8 cellular contexts compared by ENCODE assay signal in genomic region chr13:71320452-71320851, GRCh38.
DNase-seq lines count a peak whose midpoint lies in the region; ATAC-seq and TF ChIP-seq lines count a peak whose summit lies in the region.

No MANE protein-coding gene starts in this region.

- no peak overlapping the region for H3K27ac ChIP-seq in DND-41 (ENCODE audit: low read length)
- H3K27ac ChIP-seq in iPS DF 6.9 (ENCODE audit: low read length): no peak overlapping the region
- H3K27ac ChIP-seq in thyroid gland: no peak overlapping the region

- no peak for ATAC-seq in DND-41 (ENCODE audit: insufficient read depth, low read depth)
- peak; percentile 41 for ATAC-seq in HG02798 (IDR thresholded peaks at IDR 0.05; ENCODE audit: poor library complexity, unreplicated experiment)

- H2AFZ ChIP-seq in DND-41 (ENCODE audit: low read depth, low read length): no peak overlapping the region

- H3K36me3 Mint-ChIP-seq in nephron progenitor cell (ENCODE audit: low read depth): no peaks in the 10 kb centered on the region

- no peaks in the 10 kb centered on the region for H3K9me3 ChIP-seq in DND-41 (ENCODE audit: insufficient read depth, low read length, severe bottlenecking)
- H3K9me3 ChIP-seq in iPS DF 6.9 (ENCODE audit: control insufficient read depth, insufficient read depth, low read length): no peaks in the 10 kb centered on the region; the same call in 1 of the 2 replicates
- H3K9me3 ChIP-seq in thyroid gland: no peaks in the 10 kb centered on the region

- WGBS in iPS DF 6.9 (ENCODE audit: insufficient coverage, insufficient read length): no CpG with 5 or more reads among the region's 1 CpG
- 59 to 69% methylated on average over 1 of the region's 1 CpG for WGBS in thyroid gland, 2 donors

- H3K36me3 ChIP-seq in DND-41 (ENCODE audit: insufficient read depth, low read length) (no peaks in the 10 kb centered on the region), iPS DF 6.9 (ENCODE audit: control insufficient read depth, insufficient read depth, low read length) (no peaks in the 10 kb centered on the region), thyroid gland (no peaks in the 10 kb centered on the region)

- H3K4me2 ChIP-seq in DND-41 (ENCODE audit: insufficient read depth, low read length): no peak overlapping the region

- no peak for TF ChIP-seq POLR2A in thyroid gland (IDR thresholded peaks at IDR 0.05)

- no peak overlapping the region for H3K27ac Mint-ChIP-seq in nephron progenitor cell

- in situ Hi-C loops in G401 (cut with HindIII; ENCODE audit: low sequenced_read_pairs): no loop called here

- H3K79me2 ChIP-seq in DND-41 (ENCODE audit: insufficient read depth, low read length): no peaks in the 10 kb centered on the region

- TF ChIP-seq CTCF in DND-41 (IDR thresholded peaks at IDR 0.05; ENCODE audit: borderline replicate concordance, extremely low read depth, low read length, poor library complexity, severe bottlenecking) (peak; percentile 62), thyroid gland (IDR thresholded peaks at IDR 0.05) (no peak), nephron progenitor cell (IDR thresholded peaks at IDR 0.05) (no peak)

- H3K4me3 Mint-ChIP-seq in nephron progenitor cell: no peak overlapping the region

- peaks cover 15% of the 10 kb centered on the region for H3K9me3 Mint-ChIP-seq in nephron progenitor cell

- DNase-seq in DND-41 (peak; percentile 7), RPMI7951 (ENCODE audit: low read depth) (peak; percentile 5), iPS DF 6.9 (ENCODE audit: low read depth, low spot score) (peak; percentile 20), thyroid gland (no peak), T-helper 9 cell (no peak), nephron progenitor cell (no peak), G401 (ENCODE audit: low spot score) (no peak)

- H3K27me3 ChIP-seq in DND-41 (ENCODE audit: insufficient read depth, low read length, poor library complexity) (no peaks in the 10 kb centered on the region), iPS DF 6.9 (ENCODE audit: control insufficient read depth, insufficient read depth, low read length) (no peaks in the 10 kb centered on the region), thyroid gland (no peaks in the 10 kb centered on the region)

- no peak overlapping the region for H3K9ac ChIP-seq in DND-41 (ENCODE audit: low read depth, low read length)

- no peaks in the 10 kb centered on the region for H4K20me1 ChIP-seq in DND-41 (ENCODE audit: insufficient read depth, low read length)

- no peaks in the 10 kb centered on the region for H3K27me3 Mint-ChIP-seq in nephron progenitor cell (ENCODE audit: low read depth, poor library complexity)

- intact Hi-C loops in thyroid gland (cut with DNase I): no loop called here

- no peaks in the 10 kb centered on the region for H3K4me1 ChIP-seq in DND-41 (ENCODE audit: insufficient read depth, low read length)
- no peaks in the 10 kb centered on the region for H3K4me1 ChIP-seq in iPS DF 6.9 (ENCODE audit: control insufficient read depth, insufficient read depth, low read length)
- H3K4me1 ChIP-seq in thyroid gland: no peaks in the 10 kb centered on the region

- H3K4me1 Mint-ChIP-seq in nephron progenitor cell: peaks cover 14% of the 10 kb centered on the region

- H3K4me3 ChIP-seq in DND-41 (ENCODE audit: low read depth in 1 of 2, low read length in 2 of 2) (no peak overlapping the region), iPS DF 6.9 (ENCODE audit: low read length) (no peak overlapping the region), thyroid gland (replicated peaks in 1 of 3) (no peak overlapping the region)

Comparison
In these comparisons a context has a peak if more than half of its experiments do, and no peak if none do; other contexts are left out.
1. DNase-seq: peak in DND-41 (single experiment), RPMI7951 (single experiment) and iPS DF 6.9 (single experiment); none in thyroid gland (0 of 2), T-helper 9 cell (single experiment), nephron progenitor cell (single experiment) and G401 (single experiment).